ENCODE assay signal across 10 cellular contexts in genomic region chr5:74630387-74631087, GRCh38. TPM values are rescaled to one million over a fixed set of nuclear protein-coding genes. Genes with fewer than 3 reads are reported as not detected.
DNase-seq lines count a peak whose midpoint lies in the region; ATAC-seq and TF ChIP-seq lines count a peak whose summit lies in the region.
"Had no signal": no experiment of that assay in that cellular context is flagged by ENCODE, and none has a peak within 500 bp of the region (broad histone marks: within the 10 kb centered on the region; RNA-seq: fewer than 3 reads in every experiment).

No MANE protein-coding gene starts in this region.

- H3K14ac ChIP-seq in trophoblast cell (ENCODE audit: low read length) = no peak overlapping the region

- ATAC-seq in GM18511 (IDR thresholded peaks at IDR 0.05; ENCODE audit: unreplicated experiment) (no peak), HG02642 (IDR thresholded peaks at IDR 0.05; ENCODE audit: poor library complexity, unreplicated experiment) (no peak)

- H3K36me3 ChIP-seq in OCI-LY7 (ENCODE audit: insufficient read depth, low read length) (peaks cover 28% of the 10 kb centered on the region), trophoblast cell (ENCODE audit: control insufficient read depth in 1 of 2, insufficient read depth in 2 of 2, low read length in 2 of 2) (peaks cover 29 to 70% of the 10 kb centered on the region in 2 experiments)

- H3K23ac ChIP-seq in trophoblast cell (ENCODE audit: low read length) = no peak overlapping the region

- H2BK12ac ChIP-seq in trophoblast cell (ENCODE audit: low read length) = no peak overlapping the region

- no peaks in the 10 kb centered on the region for H3K9me2 ChIP-seq in OCI-LY7 (ENCODE audit: insufficient read depth, low read length)

- no peak overlapping the region for H4K8ac ChIP-seq in trophoblast cell (ENCODE audit: low read depth, low read length)

- H2AK5ac ChIP-seq in trophoblast cell (ENCODE audit: low read length) = no peak overlapping the region

- H4K12ac ChIP-seq in trophoblast cell (ENCODE audit: low read depth, low read length) = no peak overlapping the region

- no peaks in the 10 kb centered on the region for H3K27me3 ChIP-seq in trophoblast cell (ENCODE audit: insufficient read depth, low read length)

- H3K9me3 ChIP-seq in OCI-LY7 (ENCODE audit: low read length) (no peaks in the 10 kb centered on the region), trophoblast cell (ENCODE audit: insufficient read depth, low read depth, low read length) (no peaks in the 10 kb centered on the region)

- peaks cover 4% of the 10 kb centered on the region for H3K79me1 ChIP-seq in trophoblast cell (ENCODE audit: low read length)

- H2BK120ac ChIP-seq in trophoblast cell (ENCODE audit: insufficient read depth, low read length, poor library complexity) = no peak overlapping the region

- CTCF ChIA-PET in OCI-LY7 (lab: Charles Lee; ENCODE audit: unreplicated experiment) = interaction anchor here (0.6 kb wide), 1 partner anchor 264 kb away, joined by 4 read pairs; no protein-coding TSS in a partner anchor

- peaks cover 30% of the 10 kb centered on the region for H3K4me1 ChIP-seq in OCI-LY7 (ENCODE audit: insufficient read depth, low read length, poor library complexity, severe bottlenecking)
- H3K4me1 ChIP-seq in trophoblast cell (ENCODE audit: control insufficient read depth in 1 of 2, insufficient read depth in 2 of 2, low read length in 2 of 2) = peaks cover 12 to 26% of the 10 kb centered on the region in 2 experiments

- H3K4me2 ChIP-seq in OCI-LY7 (ENCODE audit: low read length) = peak overlapping the region; percentile 51; the same call in 1 of the 2 replicates
- H3K4me2 ChIP-seq in trophoblast cell (ENCODE audit: low read length) = no peak overlapping the region

- H2AFZ ChIP-seq in OCI-LY7 (ENCODE audit: low read length) (no peak overlapping the region), trophoblast cell (ENCODE audit: insufficient read depth, low read length, poor library complexity) (no peak overlapping the region)

- DNase-seq in DMS53 (lab: John Stamatoyannopoulos, UW) (peak; percentile 11), DMS53 treated with DMSO at 0.1 percent for 48 hours (lab: John Stamatoyannopoulos, UW; ENCODE audit: unreplicated experiment) (no peak), OCI-LY7 (ENCODE audit: low spot score) (no peak), epithelial cell of prostate (ENCODE audit: low read depth, low spot score) (peak; percentile 79), trophoblast cell (peak; percentile 42 to 69), NCI-H1436 treated with DMSO at 0.1 percent for 48 hours (lab: John Stamatoyannopoulos, UW) (no peak)
- DNase-seq: 8988T, Right ventricle myocardium superior had no signal

- no peak for TF ChIP-seq CTCF in OCI-LY7 (conservative IDR thresholded peaks at IDR 0.05; ENCODE audit: low read length)

- POLR2A ChIA-PET in OCI-LY7 (lab: Charles Lee) = interaction anchor here (0.6 kb wide), 1 partner anchor 60 kb away, joined by 7 read pairs; no protein-coding TSS in a partner anchor

- peak overlapping the region; percentile 34 for H2BK5ac ChIP-seq in trophoblast cell (ENCODE audit: low read depth, low read length, poor library complexity)

- H3K18ac ChIP-seq in trophoblast cell (ENCODE audit: low read length) = no peak overlapping the region

- no TSS peak for BruUV-seq in OCI-LY7 (replicated peaks; lab: Mats Ljungman, UMichigan)

- intact Hi-C loops in OCI-LY7 (cut with micrococcal nuclease; ENCODE audit: unreplicated experiment) = loop anchor here (1.0 kb wide), 1 partner anchor 10 kb away; the partner anchor contains the start of gene ENC1

- no peak overlapping the region for H3K4me3 ChIP-seq in OCI-LY7 (ENCODE audit: low read depth, low read length, poor library complexity, severe bottlenecking)
- no peak overlapping the region for H3K4me3 ChIP-seq in trophoblast cell (ENCODE audit: low read depth, low read length)

- H3K79me2 ChIP-seq in OCI-LY7 (ENCODE audit: insufficient read depth, low read depth, low read length) (0 out of 2 replicates have a peak, but pooled peaks cover 4% of the 10 kb centered on the region), trophoblast cell (ENCODE audit: control insufficient read depth, insufficient read depth, low read length, poor library complexity) (peaks cover 14% of the 10 kb centered on the region)

- no CpG with 5 or more reads among the region's 7 CpGs for WGBS in trophoblast cell (ENCODE audit: extremely low coverage, insufficient coverage, insufficient read length)

- H3K27ac ChIP-seq in OCI-LY7 (ENCODE audit: low read depth, low read length, poor library complexity, severe bottlenecking) = peak overlapping the region; percentile 78
- peak overlapping the region; percentile 94 for H3K27ac ChIP-seq in epithelial cell of prostate
- peak overlapping the region; percentile 44 for H3K27ac ChIP-seq in trophoblast cell (ENCODE audit: low read depth, low read length)

- peak overlapping the region; percentile 51 for H3K4ac ChIP-seq in trophoblast cell (ENCODE audit: low read depth, low read length)

- no peaks in the 10 kb centered on the region for H4K20me1 ChIP-seq in OCI-LY7 (ENCODE audit: insufficient read depth, low read length)

- H3K9ac ChIP-seq in trophoblast cell (ENCODE audit: low read length) = no peak overlapping the region

- H4K91ac ChIP-seq in trophoblast cell (ENCODE audit: low read depth, low read length) = no peak overlapping the region

RNA-seq across cellular contexts. Expression of gene ENC1, which starts 10.0 kb away (rescaled TPM):
- 19.4 and 25.9 TPM in 2 replicates for total RNA-seq in OCI-LY7 (2014; rRNA removed; shearing (Covaris generic))
- 11.6 and 12.1 TPM in 2 replicates for total RNA-seq in OCI-LY7 (2022)
- polyA plus RNA-seq in trophoblast cell (2013) = 143 and 145 TPM in 2 replicates

RNA-seq across cellular contexts. Expression of gene HEXB, which starts 54.5 kb away (rescaled TPM):
- total RNA-seq in OCI-LY7 (2014; rRNA removed; shearing (Covaris generic)) = 23.8 and 27.4 TPM in 2 replicates
- 35.4 and 36.2 TPM in 2 replicates for total RNA-seq in OCI-LY7 (2022)
- 56.0 and 58.6 TPM in 2 replicates for polyA plus RNA-seq in trophoblast cell (2013)

Comparison
In these comparisons a context has a peak if more than half of its experiments do, and no peak if none do; other contexts are left out.
1. DNase-seq: peak in DMS53 (single experiment), epithelial cell of prostate (single experiment) and trophoblast cell (2 of 2); none in DMS53 treated with DMSO at 0.1 percent for 48 hours (single experiment), OCI-LY7 (single experiment) and NCI-H1436 treated with DMSO at 0.1 percent for 48 hours (single experiment).
2. H3K27ac ChIP-seq: peak in every context shown above with its lines; median percentile 94 in epithelial cell of prostate; 78 in OCI-LY7; 44 in trophoblast cell.